ENCODE assay signal across 15 cellular contexts in genomic region chr18:1018211-1018651, GRCh38.
DNase-seq lines count a peak whose midpoint lies in the region.
"Had no signal": no experiment of that assay in that cellular context is flagged by ENCODE, and none has a peak within 500 bp of the region (broad histone marks: within the 10 kb centered on the region; RNA-seq: fewer than 3 reads in every experiment).

No MANE protein-coding gene starts in this region.

- peaks cover 0 to 1% of the 10 kb centered on the region in 2 donors for H3K27me3 Mint-ChIP-seq in CD4-positive, alpha-beta memory T cell
- H3K27me3 Mint-ChIP-seq in activated naive CD8-positive, alpha-beta T cell treated with anti-CD3 and anti-CD28 coated beads for 36 hours: peaks cover 7% of the 10 kb centered on the region
- H3K27me3 Mint-ChIP-seq: memory B cell; stimulated activated naive CD8-positive, alpha-beta T cell treated with anti-CD3 and anti-CD28 coated beads, Interleukin-15, amount 100 ng/mL, for 72 hours had no signal

- no peaks in the 10 kb centered on the region for H3K4me1 Mint-ChIP-seq in CD4-positive, alpha-beta memory T cell
- no peaks in the 10 kb centered on the region for H3K4me1 Mint-ChIP-seq in activated naive CD8-positive, alpha-beta T cell treated with anti-CD3 and anti-CD28 coated beads for 36 hours
- H3K4me1 Mint-ChIP-seq: memory B cell; stimulated activated naive CD8-positive, alpha-beta T cell treated with anti-CD3 and anti-CD28 coated beads, Interleukin-15, amount 100 ng/mL, for 72 hours had no signal

- peaks cover 41% of the 10 kb centered on the region for H3K4me1 ChIP-seq in mesodermal cell (ENCODE audit: control insufficient read depth, insufficient read depth, low read length, poor library complexity, severe bottlenecking)
- no peaks in the 10 kb centered on the region for H3K4me1 ChIP-seq in CD4-positive, alpha-beta memory T cell (ENCODE audit: insufficient read depth, low read length)

- no peak overlapping the region for H3K27ac Mint-ChIP-seq in CD4-positive, alpha-beta memory T cell
- H3K27ac Mint-ChIP-seq in activated naive CD8-positive, alpha-beta T cell treated with anti-CD3 and anti-CD28 coated beads for 36 hours: no peak overlapping the region
- H3K27ac Mint-ChIP-seq: memory B cell; stimulated activated naive CD8-positive, alpha-beta T cell treated with anti-CD3 and anti-CD28 coated beads, Interleukin-15, amount 100 ng/mL, for 72 hours had no signal

- H3K36me3 Mint-ChIP-seq in CD4-positive, alpha-beta memory T cell: no peaks in the 10 kb centered on the region
- H3K36me3 Mint-ChIP-seq in activated naive CD8-positive, alpha-beta T cell treated with anti-CD3 and anti-CD28 coated beads for 36 hours: no peaks in the 10 kb centered on the region
- H3K36me3 Mint-ChIP-seq: memory B cell had no signal

- intact Hi-C loops in CD4-positive, alpha-beta memory T cell (cut with micrococcal nuclease): no loop called here

- DNase-seq in Daoy (ENCODE audit: low read depth) (peak; percentile 48), NCI-H1092 treated with DMSO at 0.1 percent for 48 hours (lab: John Stamatoyannopoulos, UW) (peak; percentile 53), SK-N-DZ (ENCODE audit: low spot score) (peak; percentile 63), HK-2 (ENCODE audit: unreplicated experiment) (no peak)
- DNase-seq in CD4-positive, alpha-beta memory T cell: no peak
- no peak for DNase-seq in activated naive CD8-positive, alpha-beta T cell treated with anti-CD3 and anti-CD28 coated beads for 36 hours
- no peak for DNase-seq in activated effector memory CD4-positive, alpha-beta T cell treated with anti-CD3 and anti-CD28 coated beads, Interleukin-2, amount 50 U/mL, for 16 hours
- DNase-seq: activated T-cell treated with anti-CD3 and anti-CD28 coated beads, Interleukin-2, amount 50 U/mL, for 4 hours; anterior cingulate cortex; C1 segment of cervical spinal cord; stimulated activated CD4-positive, alpha-beta T cell treated with anti-CD3 and anti-CD28 coated beads, Interleukin-4, amount 100 ng/mL, for 24 hours; stimulated activated naive CD8-positive, alpha-beta T cell treated with anti-CD3 and anti-CD28 coated beads, Interleukin-15, amount 100 ng/mL, for 72 hours had no signal

- peaks cover 0 to 3% (median 0%) of the 10 kb centered on the region in 8 donors for H3K9me3 Mint-ChIP-seq in CD4-positive, alpha-beta memory T cell
- H3K9me3 Mint-ChIP-seq in activated naive CD8-positive, alpha-beta T cell treated with anti-CD3 and anti-CD28 coated beads for 36 hours: no peaks in the 10 kb centered on the region
- H3K9me3 Mint-ChIP-seq: activated T-cell treated with anti-CD3 and anti-CD28 coated beads, Interleukin-2, amount 50 U/mL, for 4 hours; stimulated activated naive CD8-positive, alpha-beta T cell treated with anti-CD3 and anti-CD28 coated beads, Interleukin-15, amount 100 ng/mL, for 72 hours had no signal

- CTCF ChIA-PET in CD4-positive, alpha-beta memory T cell (lab: Charles Lee; ENCODE audit: partially characterized antibody): no interaction called here

- H3K27me3 ChIP-seq in CD4-positive, alpha-beta memory T cell (ENCODE audit: insufficient read depth, low read length): no peaks in the 10 kb centered on the region

- H3K36me3 ChIP-seq in mesodermal cell (ENCODE audit: control insufficient read depth, insufficient read depth, low read length): no peaks in the 10 kb centered on the region
- H3K36me3 ChIP-seq in CD4-positive, alpha-beta memory T cell (ENCODE audit: insufficient read depth, low read length): no peaks in the 10 kb centered on the region

- H3K4me3 ChIP-seq in mesodermal cell (ENCODE audit: extremely low read depth, insufficient read depth, low read length, poor library complexity, severe bottlenecking): no peak overlapping the region
- H3K4me3 ChIP-seq in CD4-positive, alpha-beta memory T cell (ENCODE audit: low read length in 2 of 2): no peak overlapping the region

- peak overlapping the region; percentile 63 for H3K27ac ChIP-seq in mesodermal cell (ENCODE audit: low read depth, low read length, severe bottlenecking)
- no peak overlapping the region for H3K27ac ChIP-seq in CD4-positive, alpha-beta memory T cell (ENCODE audit: low read depth, low read length)
- H3K27ac ChIP-seq: HL-60 had no signal

- 80 to 83% methylated on average over 4 to 5 of the region's 5 CpGs for WGBS in mesodermal cell (ENCODE audit: insufficient coverage in 2 of 2), 2 experiments

- no peak overlapping the region for H3K4me3 Mint-ChIP-seq in CD4-positive, alpha-beta memory T cell
- no peak overlapping the region for H3K4me3 Mint-ChIP-seq in activated naive CD8-positive, alpha-beta T cell treated with anti-CD3 and anti-CD28 coated beads for 36 hours
- H3K4me3 Mint-ChIP-seq: activated T-cell treated with anti-CD3 and anti-CD28 coated beads, Interleukin-2, amount 50 U/mL, for 4 hours; memory B cell; stimulated activated naive CD8-positive, alpha-beta T cell treated with anti-CD3 and anti-CD28 coated beads, Interleukin-15, amount 100 ng/mL, for 72 hours had no signal

- H3K9me3 ChIP-seq in mesodermal cell (ENCODE audit: control insufficient read depth, low read length): no peaks in the 10 kb centered on the region
- H3K9me3 ChIP-seq in CD4-positive, alpha-beta memory T cell (ENCODE audit: control insufficient read depth in 1 of 2, low read length in 2 of 2): no peaks in the 10 kb centered on the region

- POLR2A ChIA-PET in CD4-positive, alpha-beta memory T cell (lab: Charles Lee; ENCODE audit: partially characterized antibody): no interaction called here

Comparison
In these comparisons a context has a peak if more than half of its experiments do, and no peak if none do; other contexts are left out.
1. DNase-seq: peak in Daoy (single experiment), NCI-H1092 treated with DMSO at 0.1 percent for 48 hours (single experiment) and SK-N-DZ (single experiment); none in CD4-positive, alpha-beta memory T cell (0 of 5), HK-2 (single experiment), activated naive CD8-positive, alpha-beta T cell treated with anti-CD3 and anti-CD28 coated beads for 36 hours (single experiment) and activated effector memory CD4-positive, alpha-beta T cell treated with anti-CD3 and anti-CD28 coated beads, Interleukin-2, amount 50 U/mL, for 16 hours (single experiment).